In genomic region chr1:48040122-48040521, GRCh38 we compare ENCODE assay signal across 17 cellular contexts. TPM values are rescaled to one million over a fixed set of nuclear protein-coding genes. Genes with fewer than 3 reads are reported as not detected.
DNase-seq lines count a peak whose midpoint lies in the region; ATAC-seq and TF ChIP-seq lines count a peak whose summit lies in the region.
"Had no signal": no experiment of that assay in that cellular context is flagged by ENCODE, and none has a peak within 500 bp of the region (broad histone marks: within the 10 kb centered on the region; RNA-seq: fewer than 3 reads in every experiment).

No MANE protein-coding gene starts in this region.

- peak overlapping the region; percentile 56 for H3K4me2 ChIP-seq in BLaER1
- H3K4me2 ChIP-seq: A549 had no signal

- H3K27me3 ChIP-seq in BLaER1 (no peaks in the 10 kb centered on the region), right lobe of liver (no peaks in the 10 kb centered on the region)

- H3K4me3 Mint-ChIP-seq in nephron = peak overlapping the region in 2 of 3 experiments; percentile 1 to 29
- no peak overlapping the region for H3K4me3 Mint-ChIP-seq in activated naive CD4-positive, alpha-beta T cell treated with anti-CD3 and anti-CD28 coated beads, Interleukin-2, amount 10 ng/mL, durations not matched to agents 7 days and 5 days
- H3K4me3 Mint-ChIP-seq: CD8-positive, alpha-beta T cell; IgD-negative memory B cell had no signal

- H4K20me1 ChIP-seq in BLaER1 = no peaks in the 10 kb centered on the region

- H3K9me3 ChIP-seq in BLaER1 (no peaks in the 10 kb centered on the region), right lobe of liver (no peaks in the 10 kb centered on the region)
- H3K9me3 ChIP-seq: A549 had no signal

- no peak overlapping the region for H3K9ac ChIP-seq in BLaER1

- H3K4me1 ChIP-seq in BLaER1 (peaks cover 30% of the 10 kb centered on the region), right lobe of liver (no peaks in the 10 kb centered on the region)
- H3K4me1 ChIP-seq: A549 had no signal

- H3K4me1 Mint-ChIP-seq in nephron = peaks cover 94% of the 10 kb centered on the region
- H3K4me1 Mint-ChIP-seq in activated naive CD4-positive, alpha-beta T cell treated with anti-CD3 and anti-CD28 coated beads, Interleukin-2, amount 10 ng/mL, durations not matched to agents 7 days and 5 days = no peaks in the 10 kb centered on the region
- H3K4me1 Mint-ChIP-seq: IgD-negative memory B cell had no signal

- H3K4me3 ChIP-seq in BLaER1 = no peak overlapping the region
- H3K4me3 ChIP-seq in right lobe of liver = no peak overlapping the region
- H3K4me3 ChIP-seq: A549 had no signal

- no peak for ATAC-seq in GM21515 (IDR thresholded peaks at IDR 0.05; ENCODE audit: unreplicated experiment)
- ATAC-seq in right lobe of liver = no peak
- ATAC-seq: A549; CD8-positive, alpha-beta T cell; HepG2 had no signal

- peak overlapping the region; percentile 77 to 81 (median 78) for H3K27ac Mint-ChIP-seq in nephron
- no peak overlapping the region for H3K27ac Mint-ChIP-seq in activated naive CD4-positive, alpha-beta T cell treated with anti-CD3 and anti-CD28 coated beads, Interleukin-2, amount 10 ng/mL, durations not matched to agents 7 days and 5 days
- H3K27ac Mint-ChIP-seq: CD8-positive, alpha-beta T cell; IgD-negative memory B cell had no signal

- H3K36me3 ChIP-seq in BLaER1 (no peaks in the 10 kb centered on the region), right lobe of liver (no peaks in the 10 kb centered on the region)

- DNase-seq in NCI-H1092 treated with DMSO at 0.1 percent for 48 hours (lab: John Stamatoyannopoulos, UW) (peak; percentile 13), NCI-H1092 (lab: John Stamatoyannopoulos, UW) (no peak), NCI-H69 (lab: John Stamatoyannopoulos, UW) (peak; percentile 10), right lobe of liver (no peak)
- no peak for DNase-seq in activated naive CD4-positive, alpha-beta T cell treated with anti-CD3 and anti-CD28 coated beads, Interleukin-2, amount 10 ng/mL, durations not matched to agents 7 days and 5 days
- DNase-seq: AML-193; CD8-positive, alpha-beta T cell; DMS 273 treated with DMSO at 0.1 percent for 48 hours; GOT3; H7 had no signal

- no peak overlapping the region for H3K27ac ChIP-seq in BLaER1
- no peak overlapping the region for H3K27ac ChIP-seq in right lobe of liver
- H3K27ac ChIP-seq: 22Rv1, A549 had no signal

- TF ChIP-seq POLR2A in right lobe of liver (IDR thresholded peaks at IDR 0.05) = no peak

- no peak for TF ChIP-seq CTCF in nephron (IDR thresholded peaks at IDR 0.05; ENCODE audit: unreplicated experiment in 3 of 3)
- no peak for TF ChIP-seq CTCF in right lobe of liver (IDR thresholded peaks at IDR 0.05)

- H3K9me3 Mint-ChIP-seq in nephron = no peaks in the 10 kb centered on the region
- no peaks in the 10 kb centered on the region for H3K9me3 Mint-ChIP-seq in activated naive CD4-positive, alpha-beta T cell treated with anti-CD3 and anti-CD28 coated beads, Interleukin-2, amount 10 ng/mL, durations not matched to agents 7 days and 5 days
- H3K9me3 Mint-ChIP-seq: CD8-positive, alpha-beta T cell; IgD-negative memory B cell had no signal

- no peaks in the 10 kb centered on the region for H3K36me3 Mint-ChIP-seq in nephron (ENCODE audit: low read depth)
- no peaks in the 10 kb centered on the region for H3K36me3 Mint-ChIP-seq in activated naive CD4-positive, alpha-beta T cell treated with anti-CD3 and anti-CD28 coated beads, Interleukin-2, amount 10 ng/mL, durations not matched to agents 7 days and 5 days
- H3K36me3 Mint-ChIP-seq: CD8-positive, alpha-beta T cell; IgD-negative memory B cell had no signal

- H3K27me3 Mint-ChIP-seq in nephron (ENCODE audit: low read depth) = peaks cover 49% of the 10 kb centered on the region
- H3K27me3 Mint-ChIP-seq in activated naive CD4-positive, alpha-beta T cell treated with anti-CD3 and anti-CD28 coated beads, Interleukin-2, amount 10 ng/mL, durations not matched to agents 7 days and 5 days = peaks cover 29% of the 10 kb centered on the region

- no CpG with 5 or more reads among the region's 6 CpGs for WGBS in right lobe of liver (ENCODE audit: insufficient coverage, low coverage, low lambda C conversion rate, missing lambda C conversion rate)

- CTCF ChIA-PET in activated naive CD4-positive, alpha-beta T cell treated with anti-CD3 and anti-CD28 coated beads, Interleukin-2, amount 10 ng/mL, durations not matched to agents 7 days and 5 days (lab: Charles Lee) = no interaction called here

- intact Hi-C loops in right lobe of liver (cut with DNase I) = no loop called here

RNA-seq across cellular contexts. Expression of gene TRABD2B, which starts 42.9 kb away (rescaled TPM):
- 1 to 10 TPM in 3 of 6 experiments, under 1 TPM in 3; 0.55 to 9.5 (median 1.8) TPM for total RNA-seq in right lobe of liver
- total RNA-seq: CD8-positive, alpha-beta T cell; HepG2 had no signal

Comparison
In these comparisons a context has a peak if more than half of its experiments do, and no peak if none do; other contexts are left out.
1. DNase-seq: peak in NCI-H1092 treated with DMSO at 0.1 percent for 48 hours (single experiment) and NCI-H69 (single experiment); none in NCI-H1092 (single experiment), right lobe of liver (0 of 3) and activated naive CD4-positive, alpha-beta T cell treated with anti-CD3 and anti-CD28 coated beads, Interleukin-2, amount 10 ng/mL, durations not matched to agents 7 days and 5 days (single experiment).